In genomic region chrX:44873415-44874270, GRCh38 we compare ENCODE assay signal across 8 cellular contexts. TPM values are rescaled to one million over a fixed set of nuclear protein-coding genes. Genes with fewer than 3 reads are reported as not detected.
DNase-seq lines count a peak whose midpoint lies in the region; ATAC-seq, FAIRE-seq and TF ChIP-seq lines count a peak whose summit lies in the region.

No MANE protein-coding gene starts in this region.

- under 1% methylated on average over 24 of the region's 99 CpGs for WGBS in A549 (ENCODE audit: missing lambda C conversion rate)
- WGBS in mammary epithelial cell (ENCODE audit: low coverage, missing lambda C conversion rate): under 1% methylated on average over 32 of the region's 99 CpGs

- TF ChIP-seq POLR2A in A549 (IDR thresholded peaks at IDR 0.05; ENCODE audit: low read length): no peak

- 0 out of 3 replicates have a peak, but pooled peaks cover 13% of the 10 kb centered on the region for H3K4me1 ChIP-seq in A549
- peaks cover 8% of the 10 kb centered on the region for H3K4me1 ChIP-seq in mammary epithelial cell (ENCODE audit: insufficient read depth, low read length)

- H3K9me3 ChIP-seq in A549: no peaks in the 10 kb centered on the region
- H3K9me3 ChIP-seq in mammary epithelial cell (replicated peaks; ENCODE audit: insufficient read depth, low read length): no peaks in the 10 kb centered on the region

- H3K36me3 ChIP-seq in mammary epithelial cell (ENCODE audit: insufficient read depth, low read length): no peaks in the 10 kb centered on the region

- no peak for TF ChIP-seq EP300 in A549 (IDR thresholded peaks at IDR 0.05)

- CTCF ChIA-PET in A549 (lab: Yijun Ruan, JAX) (interaction anchor here (0.6 to 1.2 kb wide), 2 partner anchors 32 to 313 kb away, joined by 3 read pairs; no protein-coding TSS in a partner anchor), mammary epithelial cell (lab: Charles Lee; ENCODE audit: low non-redundant PET) (no interaction called here)

- peak; percentile 10 to 45; a peak in 4 of 5 replicates for TF ChIP-seq RAD21 in A549 (conservative IDR thresholded peaks at IDR 0.05 in 1 of 2, IDR thresholded peaks at IDR 0.05 in 1 of 2)

- no peaks in the 10 kb centered on the region for H4K20me1 ChIP-seq in mammary epithelial cell (ENCODE audit: insufficient read depth, low read length)

- FAIRE-seq in A549 (lab: Jason Lieb, UNC) (no peak), RCC 7860 (lab: Jason Lieb, UNC) (no peak)

- H3K27ac ChIP-seq in A549: peak overlapping the region; percentile 99 to 100
- H3K27ac ChIP-seq in mammary epithelial cell (ENCODE audit: insufficient read depth, low read depth, low read length): peak overlapping the region; percentile 92

- POLR2A ChIA-PET in A549 (lab: Yijun Ruan, JAX): interaction anchor here (0.6 to 1.5 kb wide), 9 partner anchors 9 to 1443 kb away, joined by 3 to 6 read pairs (median 4); partner anchors contain the start of gene FUNDC1

- DNase-seq in A549 (ENCODE audit: low read depth in 1 of 2, low spot score in 1 of 2): peak in 1 of 2 experiments; percentile 56
- DNase-seq in M059J (ENCODE audit: low read depth): peak; percentile 49
- peak; percentile 64 for DNase-seq in mammary epithelial cell
- DNase-seq in iris pigment epithelial cell (ENCODE audit: low read depth): peak; percentile 63
- peak; percentile 29 for DNase-seq in stimulated activated CD4-positive, alpha-beta T cell treated with anti-CD3 and anti-CD28 coated beads, Interleukin-12 subunit alpha, Interleukin-12 subunit beta, amount 100 ng/mL, for 4 hours
- no peak for DNase-seq in RCC 7860 (ENCODE audit: low spot score)

- peak; percentile 47 to 61 for ATAC-seq in A549
- peak; percentile 4 for ATAC-seq in GM18520 (IDR thresholded peaks at IDR 0.05; ENCODE audit: unreplicated experiment)

- H3K4me2 ChIP-seq in A549: peak overlapping the region; percentile 86
- H3K4me2 ChIP-seq in mammary epithelial cell (ENCODE audit: insufficient read depth, low read depth, low read length): peak overlapping the region; percentile 93

- no TSS peak for BruUV-seq in mammary epithelial cell (replicated peaks; lab: Mats Ljungman, UMichigan)

- dilution Hi-C loops in mammary epithelial cell (cut with HindIII; ENCODE audit: low sequenced_read_pairs): no loop called here

- H3K9ac ChIP-seq in mammary epithelial cell (ENCODE audit: insufficient read depth, low read length): peak overlapping the region; percentile 93

- H3K4me3 ChIP-seq in A549 (peak overlapping the region; percentile 79), WI38 (ENCODE audit: low read depth, low read length) (peak overlapping the region; percentile 93), mammary epithelial cell (replicated peaks in 1 of 3; ENCODE audit: insufficient read depth in 1 of 3, low read depth in 2 of 3, low read length in 3 of 3) (peak overlapping the region; percentile 67 to 100 (median 78))

- in situ Hi-C loops in mammary epithelial cell (cut with MboI; ENCODE audit: low sequenced_read_pairs in 2 of 2): no loop called here

- 0 out of 3 replicates have a peak, but pooled peaks have one; percentile 13 for TF ChIP-seq CTCF in A549 (IDR thresholded peaks at IDR 0.05)
- no peak for TF ChIP-seq CTCF in WI38 (IDR thresholded peaks at IDR 0.05; ENCODE audit: low read depth, low read length)
- TF ChIP-seq CTCF in mammary epithelial cell (conservative IDR thresholded peaks at IDR 0.05 in 1 of 2, IDR thresholded peaks at IDR 0.05 in 1 of 2; ENCODE audit: extremely low read depth in 1 of 2, insufficient read depth in 1 of 2, low read depth in 1 of 2, low read length in 2 of 2): peak in 1 of 2 donors; percentile 13

- H2AFZ ChIP-seq in mammary epithelial cell (ENCODE audit: low read depth, low read length): peak overlapping the region; percentile 95

- peaks cover 68% of the 10 kb centered on the region for H3K79me2 ChIP-seq in mammary epithelial cell (ENCODE audit: insufficient read depth, low read length)

- intact Hi-C loops in mammary epithelial cell (cut with micrococcal nuclease): loop anchor here (2.0 to 10.0 kb wide), 5 partner anchors 77 to 1216 kb away; partner anchors contain the start of genes FUNDC1 and MAOA

- H3K27me3 ChIP-seq in mammary epithelial cell (ENCODE audit: insufficient read depth, low read length): no peaks in the 10 kb centered on the region

TF ChIP-seq in A549, 52 proteins besides CTCF, POLR2A, EP300 and RAD21:
- TF ChIP-seq MAX (IDR thresholded peaks at IDR 0.05) (peak; percentile 7; the same call in 1 of the 2 replicates), E2F6 (IDR thresholded peaks at IDR 0.05; ENCODE audit: borderline replicate concordance, low read depth) (no peak), PHF8 (IDR thresholded peaks at IDR 0.05; ENCODE audit: borderline replicate concordance, low read depth) (peak; percentile 42; the same call in 1 of the 2 replicates)

RNA-seq across cellular contexts. Expression of gene KDM6A, which starts 0.7 kb away (rescaled TPM):
- polyA plus RNA-seq in A549 (2011; rRNA removed): 18.4 and 24.1 TPM in 2 replicates
- 5.6 and 8.8 TPM in 2 replicates for polyA plus RNA-seq in A549 (2012; cell fraction: cytosol; rRNA removed)
- polyA plus RNA-seq in A549 (2012; cell fraction: nucleus; rRNA removed): 9.4 and 10.3 TPM in 2 replicates
- 8.5 to 9.3 TPM (median 9.0 TPM) in 3 replicates for polyA plus RNA-seq in A549 (2017; fragmentation: RNase III; extraction: RNeasy Plus Mini Kit Qiagen cat#74134 plus additional on column Dnase treatment)
- polyA minus RNA-seq in A549 (2011; rRNA and poly(A)+ RNA removed): 41.9 and 46.2 TPM in 2 replicates
- total RNA-seq in M059J (2014; rRNA removed; shearing (Covaris generic)): 17.9 and 25.5 TPM in 2 replicates
- total RNA-seq in mammary epithelial cell: 10 to 100 TPM; 45.4 to 46.8 TPM
- 18.9 TPM for polyA plus RNA-seq in mammary epithelial cell
- polyA minus RNA-seq in mammary epithelial cell: 47.4 TPM

RNA-seq across cellular contexts. Expression of gene DUSP21, which starts 29.8 kb away (rescaled TPM):
- not detected in 2 replicates for polyA plus RNA-seq in A549 (2011; rRNA removed)
- not detected in 2 replicates for polyA plus RNA-seq in A549 (2012; cell fraction: cytosol; rRNA removed)
- not detected in 2 replicates for polyA plus RNA-seq in A549 (2012; cell fraction: nucleus; rRNA removed)
- not detected in 3 replicates for polyA plus RNA-seq in A549 (2017; fragmentation: RNase III; extraction: RNeasy Plus Mini Kit Qiagen cat#74134 plus additional on column Dnase treatment)
- not detected in 2 replicates for polyA minus RNA-seq in A549 (2011; rRNA and poly(A)+ RNA removed)
- not detected in 2 replicates for total RNA-seq in M059J (2014; rRNA removed; shearing (Covaris generic))
- not detected for total RNA-seq in mammary epithelial cell
- polyA plus RNA-seq in mammary epithelial cell: not detected
- not detected for polyA minus RNA-seq in mammary epithelial cell
